ENCODE assay signal across 8 cellular contexts in genomic region chr1:16367258-16367967, GRCh38. TPM values are rescaled to one million over a fixed set of nuclear protein-coding genes. Genes with fewer than 3 reads are reported as not detected.
DNase-seq lines count a peak whose midpoint lies in the region; ATAC-seq and TF ChIP-seq lines count a peak whose summit lies in the region.

No MANE protein-coding gene starts in this region.

- CTCF ChIA-PET in activated CD4-positive, alpha-beta memory T cell treated with anti-CD3 and anti-CD28 coated beads for 36 hours (lab: Charles Lee), result interaction anchor here (1.8 to 5.9 kb wide), 2 partner anchors 14 to 73 kb away, joined by 7 to 79 read pairs; partner anchors contain the start of genes FBXO42 and NECAP2

- H3K27ac Mint-ChIP-seq in activated CD4-positive, alpha-beta memory T cell treated with anti-CD3 and anti-CD28 coated beads for 36 hours, result peak overlapping the region; percentile 100

- peak overlapping the region; percentile 97 for H3K4me3 Mint-ChIP-seq in activated CD4-positive, alpha-beta memory T cell treated with anti-CD3 and anti-CD28 coated beads for 36 hours

- H3K9me3 Mint-ChIP-seq in activated CD4-positive, alpha-beta memory T cell treated with anti-CD3 and anti-CD28 coated beads for 36 hours, result no peaks in the 10 kb centered on the region

- no peaks in the 10 kb centered on the region for H3K27me3 ChIP-seq in effector memory CD4-positive, alpha-beta T cell (replicated peaks; ENCODE audit: control insufficient read depth, insufficient read depth, low read length, poor library complexity, severe bottlenecking)

- peak overlapping the region; percentile 92 for H3K4me3 ChIP-seq in AG10803 (ENCODE audit: low read length)
- peak overlapping the region; percentile 74 for H3K4me3 ChIP-seq in effector memory CD4-positive, alpha-beta T cell (ENCODE audit: insufficient read depth, low read depth, low read length, poor library complexity, severe bottlenecking)

- H3K36me3 Mint-ChIP-seq in activated CD4-positive, alpha-beta memory T cell treated with anti-CD3 and anti-CD28 coated beads for 36 hours, result peaks cover 14% of the 10 kb centered on the region

- no peaks in the 10 kb centered on the region for H3K27me3 Mint-ChIP-seq in activated CD4-positive, alpha-beta memory T cell treated with anti-CD3 and anti-CD28 coated beads for 36 hours

- peaks cover 33% of the 10 kb centered on the region for H3K4me1 Mint-ChIP-seq in activated CD4-positive, alpha-beta memory T cell treated with anti-CD3 and anti-CD28 coated beads for 36 hours (ENCODE audit: low read depth)

- intact Hi-C loops in activated CD4-positive, alpha-beta memory T cell treated with anti-CD3 and anti-CD28 coated beads for 36 hours (cut with micrococcal nuclease), result loop anchor here (1.0 to 10.0 kb wide), 14 partner anchors 15 to 841 kb away; partner anchors contain the start of genes CPLANE2, DDI2, DNAJC16 and FAM131C

- TF ChIP-seq CTCF in AG10803 (conservative IDR thresholded peaks at IDR 0.05; ENCODE audit: low read length), result peak; percentile 5; the same call in 1 of the 2 replicates

- peaks cover 27% of the 10 kb centered on the region for H3K4me1 ChIP-seq in effector memory CD4-positive, alpha-beta T cell (ENCODE audit: control insufficient read depth, insufficient read depth, low read length, poor library complexity, severe bottlenecking)

- H3K9me3 ChIP-seq in effector memory CD4-positive, alpha-beta T cell (ENCODE audit: control insufficient read depth, low read length), result no peaks in the 10 kb centered on the region

- peak overlapping the region; percentile 98 for H3K27ac ChIP-seq in effector memory CD4-positive, alpha-beta T cell (ENCODE audit: insufficient read depth, low read length, poor library complexity, severe bottlenecking)

- POLR2A ChIA-PET in activated CD4-positive, alpha-beta memory T cell treated with anti-CD3 and anti-CD28 coated beads for 36 hours (lab: Charles Lee), result interaction anchor here (0.6 to 3.6 kb wide), 11 partner anchors 12 to 146 kb away, joined by 3 to 22 read pairs (median 4); partner anchors contain the start of genes FBXO42 and NECAP2

- DNase-seq in AG10803 (ENCODE audit: low read depth), result peak; percentile 89
- peak; percentile 86 to 92 for DNase-seq in NCI-H526 (lab: John Stamatoyannopoulos, UW)
- peak; percentile 92 for DNase-seq in activated CD4-positive, alpha-beta memory T cell treated with anti-CD3 and anti-CD28 coated beads for 36 hours
- DNase-seq in effector memory CD4-positive, alpha-beta T cell, result peak; percentile 68 to 78 (median 76)
- DNase-seq in mesenteric fat pad (ENCODE audit: low spot score), result peak; percentile 94
- peak; percentile 64 for DNase-seq in stimulated activated CD8-positive, alpha-beta memory T cell treated with anti-CD3 and anti-CD28 coated beads, Interleukin-15, amount 100 ng/mL, for 1 hour (ENCODE audit: low read depth)

- ATAC-seq in GM18870 (IDR thresholded peaks at IDR 0.05; ENCODE audit: unreplicated experiment), result peak; percentile 52
- ATAC-seq in HG03103 (IDR thresholded peaks at IDR 0.05; ENCODE audit: low read depth, unreplicated experiment), result peak; percentile 39

- H3K36me3 ChIP-seq in effector memory CD4-positive, alpha-beta T cell (ENCODE audit: control insufficient read depth, insufficient read depth, low read length), result no peaks in the 10 kb centered on the region

RNA-seq across cellular contexts. Expression of gene SZRD1, which starts 0.4 kb away (rescaled TPM):
- 100 to 1,000 TPM; 185 to 191 TPM for total RNA-seq in activated CD4-positive, alpha-beta memory T cell treated with anti-CD3 and anti-CD28 coated beads for 36 hours
- total RNA-seq in mesenteric fat pad, result 133 TPM

RNA-seq across cellular contexts. Expression of gene FBXO42, which starts 15.1 kb away (rescaled TPM):
- total RNA-seq in activated CD4-positive, alpha-beta memory T cell treated with anti-CD3 and anti-CD28 coated beads for 36 hours, result 10 to 100 TPM; 12.0 to 13.6 TPM
- 16.1 TPM for total RNA-seq in mesenteric fat pad

Comparison
In these comparisons a context has a peak if more than half of its experiments do, and no peak if none do; other contexts are left out.
1. Peak in every context shown above with its lines: DNase-seq, ATAC-seq, H3K4me3 ChIP-seq and H3K27ac ChIP-seq.